Comparison of ENCODE assay signal across 22 cellular contexts in genomic region chr2:212013656-212014055, GRCh38.
DNase-seq lines count a peak whose midpoint lies in the region; ATAC-seq, FAIRE-seq and TF ChIP-seq lines count a peak whose summit lies in the region.
"Had no signal": no experiment of that assay in that cellular context is flagged by ENCODE, and none has a peak within 500 bp of the region (broad histone marks: within the 10 kb centered on the region; RNA-seq: fewer than 3 reads in every experiment).

No MANE protein-coding gene starts in this region.

- H3K4me1 ChIP-seq in DND-41 (ENCODE audit: insufficient read depth, low read length) (no peaks in the 10 kb centered on the region), adipocyte (ENCODE audit: control insufficient read depth, insufficient read depth, low read length) (peaks cover 40% of the 10 kb centered on the region), keratinocyte (ENCODE audit: control insufficient read depth, extremely low read depth, insufficient read depth, low read length) (no peaks in the 10 kb centered on the region), left lung (no peaks in the 10 kb centered on the region)
- H3K4me1 ChIP-seq: A549, SJCRH30 had no signal

- DNase-seq in DND-41 (no peak), NCI-H446 (lab: John Stamatoyannopoulos, UW) (peak; percentile 20 to 52), adipocyte (ENCODE audit: low read depth) (no peak), keratinocyte (ENCODE audit: low read depth, low spot score) (no peak), caudate nucleus (lab: John Stamatoyannopoulos, UW) (no peak), NOMO-1 (lab: John Stamatoyannopoulos, UW; ENCODE audit: unreplicated experiment in 2 of 2) (no peak), left lung (no peak)
- DNase-seq: CD4-positive, CD25-positive, alpha-beta regulatory T cell; MG63; NCI-H1048; NCI-H1417 treated with DMSO at 0.1 percent for 48 hours; NCI-H187; NCI-H510A treated with DMSO at 0.1 percent for 48 hours; NCI-H748 treated with DMSO at 0.1 percent for 48 hours; NK-92 treated with Interleukin-12 subunit alpha and Interleukin-12 subunit beta, amount 100 ng/mL, for 24 hours; OCI-M1; SJCRH30 had no signal

- TF ChIP-seq CTCF in DND-41 (IDR thresholded peaks at IDR 0.05; ENCODE audit: borderline replicate concordance, extremely low read depth, low read length, poor library complexity, severe bottlenecking) (no peak), keratinocyte (optimal IDR thresholded peaks at IDR 0.05 in 1 of 3, IDR thresholded peaks at IDR 0.05 in 1 of 3, conservative IDR thresholded peaks at IDR 0.05 in 1 of 3; ENCODE audit: extremely low read depth in 1 of 3, insufficient read depth in 2 of 3, low read length in 3 of 3) (no peak), left lung (IDR thresholded peaks at IDR 0.05) (no peak)

- FAIRE-seq in keratinocyte (lab: Jason Lieb, UNC): no peak
- FAIRE-seq: A549, GM12878, H54, K562, RCC 7860 had no signal

- dilution Hi-C loops in keratinocyte (cut with MboI; ENCODE audit: extremely low pct_ligation_motif_present, low sequenced_read_pairs): no loop called here

- no peak overlapping the region for H3K9ac ChIP-seq in DND-41 (ENCODE audit: low read depth, low read length)
- H3K9ac ChIP-seq in adipocyte (ENCODE audit: low read length): peak overlapping the region; percentile 20
- H3K9ac ChIP-seq in keratinocyte (ENCODE audit: control insufficient read depth, extremely low read depth, insufficient read depth, low read length): no peak overlapping the region

- H3K79me2 ChIP-seq in DND-41 (ENCODE audit: insufficient read depth, low read length) (no peaks in the 10 kb centered on the region), keratinocyte (ENCODE audit: control insufficient read depth, insufficient read depth, low read length) (no peaks in the 10 kb centered on the region)

- H3K9me3 ChIP-seq in DND-41 (ENCODE audit: insufficient read depth, low read length, severe bottlenecking): no peaks in the 10 kb centered on the region
- H3K9me3 ChIP-seq in adipocyte (ENCODE audit: control insufficient read depth, low read length): no peaks in the 10 kb centered on the region
- H3K9me3 ChIP-seq in keratinocyte (ENCODE audit: control insufficient read depth, low read depth, low read length): no peaks in the 10 kb centered on the region
- peaks cover 0 to 10% of the 10 kb centered on the region in 2 donors for H3K9me3 ChIP-seq in left lung
- H3K9me3 ChIP-seq: A549, MG63, SJCRH30 had no signal

- H3K4me3 ChIP-seq in DND-41 (ENCODE audit: low read depth in 1 of 2, low read length in 2 of 2) (no peak overlapping the region), adipocyte (ENCODE audit: low read length) (no peak overlapping the region), keratinocyte (ENCODE audit: control insufficient read depth in 2 of 3, extremely low read depth in 1 of 3, insufficient read depth in 2 of 3, low read depth in 1 of 3, low read length in 3 of 3) (no peak overlapping the region), left lung (no peak overlapping the region)
- H3K4me3 ChIP-seq: A549, GM12878, K562, MG63, SJCRH30 had no signal

- H3K36me3 ChIP-seq in DND-41 (ENCODE audit: insufficient read depth, low read length): no peaks in the 10 kb centered on the region
- H3K36me3 ChIP-seq in adipocyte (ENCODE audit: control insufficient read depth, insufficient read depth, low read length, severe bottlenecking): no peaks in the 10 kb centered on the region
- H3K36me3 ChIP-seq in keratinocyte (ENCODE audit: control insufficient read depth in 2 of 2, extremely low read depth in 1 of 2, insufficient read depth in 2 of 2, low read length in 2 of 2): no peaks in the 10 kb centered on the region
- H3K36me3 ChIP-seq in left lung: no peaks in the 10 kb centered on the region
- H3K36me3 ChIP-seq: MG63, SJCRH30 had no signal

- ATAC-seq in DND-41 (ENCODE audit: insufficient read depth, low read depth) (no peak), left lung (no peak)
- ATAC-seq: A549, GM12878, K562 had no signal

- H2AFZ ChIP-seq in DND-41 (ENCODE audit: low read depth, low read length): 0 out of 2 replicates have a peak overlapping the region, but pooled peaks have one; percentile 8
- peak overlapping the region; percentile 27 for H2AFZ ChIP-seq in keratinocyte (ENCODE audit: control insufficient read depth, low read length)

- H3K27ac ChIP-seq in DND-41 (ENCODE audit: low read length) (no peak overlapping the region), keratinocyte (ENCODE audit: control insufficient read depth, insufficient read depth, low read length) (no peak overlapping the region), caudate nucleus (ENCODE audit: low read depth, low read length) (no peak overlapping the region), left lung (no peak overlapping the region)
- H3K27ac ChIP-seq: A549, SJCRH30 had no signal

- no peaks in the 10 kb centered on the region for H3K9me1 ChIP-seq in keratinocyte (ENCODE audit: control insufficient read depth, extremely low read depth, insufficient read depth, low read length)

- intact Hi-C loops in left lung (cut with DNase I): no loop called here

- H3K27me3 ChIP-seq in DND-41 (ENCODE audit: insufficient read depth, low read length, poor library complexity): no peaks in the 10 kb centered on the region
- no peaks in the 10 kb centered on the region for H3K27me3 ChIP-seq in adipocyte (replicated peaks; ENCODE audit: control insufficient read depth, insufficient read depth, low read length)
- H3K27me3 ChIP-seq in keratinocyte (ENCODE audit: control insufficient read depth, extremely low read depth, insufficient read depth, low read length): no peaks in the 10 kb centered on the region
- no peaks in the 10 kb centered on the region for H3K27me3 ChIP-seq in left lung
- H3K27me3 ChIP-seq: MG63, SJCRH30 had no signal

- H4K20me1 ChIP-seq in DND-41 (ENCODE audit: insufficient read depth, low read length) (no peaks in the 10 kb centered on the region), keratinocyte (ENCODE audit: control insufficient read depth, extremely low read depth, insufficient read depth, low read length) (no peaks in the 10 kb centered on the region)

- H3K4me2 ChIP-seq in DND-41 (ENCODE audit: insufficient read depth, low read length): no peak overlapping the region
- H3K4me2 ChIP-seq in keratinocyte (ENCODE audit: control insufficient read depth, extremely low read depth, insufficient read depth, low read depth, low read length): no peak overlapping the region
- H3K4me2 ChIP-seq: A549 had no signal

Comparison
In these comparisons a context has a peak if more than half of its experiments do, and no peak if none do; other contexts are left out.
1. DNase-seq: peak in NCI-H446 (2 of 2); none in DND-41 (single experiment), adipocyte (single experiment), keratinocyte (single experiment), caudate nucleus (0 of 61), NOMO-1 (0 of 2) and left lung (0 of 2).